In the genomic region with DNA sequence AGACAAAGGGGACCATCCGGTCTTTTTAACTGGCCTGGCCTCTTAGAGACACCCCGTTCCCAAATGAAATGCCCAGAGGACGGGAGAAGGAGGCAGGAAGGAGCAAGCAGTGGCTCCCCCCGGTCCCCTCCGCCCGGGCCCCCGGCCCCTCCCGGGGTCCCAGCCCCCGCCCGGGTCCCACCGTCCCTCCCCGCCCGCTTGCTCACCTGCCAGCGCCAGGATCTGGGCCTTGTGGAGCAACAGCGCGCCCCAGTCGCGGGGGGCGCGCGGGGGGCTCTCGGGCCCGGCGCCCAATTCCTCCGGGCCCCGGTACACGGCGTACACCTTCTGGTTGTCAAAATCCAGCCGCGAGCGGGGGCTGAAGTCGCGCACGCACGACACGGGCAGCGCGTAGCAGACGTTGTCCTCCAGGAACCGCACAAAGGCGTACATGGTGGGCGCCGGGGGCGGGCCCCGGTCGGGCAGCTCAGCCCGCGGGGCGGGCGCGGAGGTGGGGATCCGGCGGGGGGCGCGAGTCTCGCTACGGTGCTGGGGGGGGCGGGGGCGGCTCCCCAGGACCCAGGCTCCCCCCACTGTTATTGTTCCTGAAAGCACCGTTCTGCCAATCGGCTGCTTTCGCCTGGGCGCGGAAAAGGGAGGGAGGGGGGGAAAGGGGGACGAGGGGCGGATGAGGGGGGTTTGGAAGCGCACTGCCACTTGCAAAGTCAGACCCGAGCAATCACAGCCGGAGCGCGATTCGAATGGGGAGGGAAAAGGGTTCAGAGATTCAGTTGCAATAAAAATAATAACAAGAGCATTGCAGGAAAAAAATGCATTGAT, we compare ENCODE assay signal across 9 cellular contexts. TPM values are rescaled to one million over a fixed set of nuclear protein-coding genes. Genes with fewer than 3 reads are reported as not detected.
DNase-seq lines count a peak whose midpoint lies in the region; FAIRE-seq lines count a peak whose summit lies in the region.
"Had no signal": no experiment of that assay in that cellular context is flagged by ENCODE, and none has a peak within 500 bp of the region (broad histone marks: within the 10 kb centered on the region; RNA-seq: fewer than 3 reads in every experiment).

A gene with protein sequence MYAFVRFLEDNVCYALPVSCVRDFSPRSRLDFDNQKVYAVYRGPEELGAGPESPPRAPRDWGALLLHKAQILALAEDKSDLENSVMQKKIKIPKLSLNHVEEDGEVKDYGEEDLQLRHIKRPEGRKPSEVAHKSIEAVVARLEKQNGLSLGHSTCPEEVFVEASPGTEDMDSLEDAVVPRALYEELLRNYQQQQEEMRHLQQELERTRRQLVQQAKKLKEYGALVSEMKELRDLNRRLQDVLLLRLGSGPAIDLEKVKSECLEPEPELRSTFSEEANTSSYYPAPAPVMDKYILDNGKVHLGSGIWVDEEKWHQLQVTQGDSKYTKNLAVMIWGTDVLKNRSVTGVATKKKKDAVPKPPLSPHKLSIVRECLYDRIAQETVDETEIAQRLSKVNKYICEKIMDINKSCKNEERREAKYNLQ (minus strand): TSS at position 492 of the 819 bp plus-strand sequence. CDS start 60 bp downstream, at position 432.

- no peak for FAIRE-seq in RCC 7860 (lab: Jason Lieb, UNC)
- FAIRE-seq: endothelial cell of umbilical vein had no signal

- peak within 1 kb of the TSS; percentile 44 for H3K27ac ChIP-seq in temporal lobe (ENCODE audit: low read depth, low read length)

- peak; percentile 7 for DNase-seq in activated CD4-positive, CD25-positive, alpha-beta regulatory T cell treated with anti-CD3 and anti-CD28 coated beads, Interleukin-2, amount 50 U/mL, for 16 hours (ENCODE audit: low read depth, low spot score)
- DNase-seq in activated CD4-positive, CD25-positive, alpha-beta regulatory T cell treated with anti-CD3 and anti-CD28 coated beads, Interleukin-2, amount 50 U/mL, for 72 hours: no peak
- peak; percentile 31 for DNase-seq in NCI-H526 treated with DMSO at 0.1 percent for 48 hours (lab: John Stamatoyannopoulos, UW)
- DNase-seq in activated T-helper 1 cell treated with Interleukin-2 at 50 U/mL for 16 hours (ENCODE audit: low read depth): peak; percentile 1
- DNase-seq in glomerular visceral epithelial cell (ENCODE audit: extremely low spot score): peak; percentile 53
- DNase-seq in occipital lobe (lab: John Stamatoyannopoulos, UW): peak; percentile 71
- no peak for DNase-seq in RCC 7860 (ENCODE audit: low spot score)

RNA-seq across cellular contexts. Expression of the gene that starts here (rescaled TPM):
- 18.2 TPM for total RNA-seq in occipital lobe
- 12.0 TPM for total RNA-seq in temporal lobe
- total RNA-seq: endothelial cell of umbilical vein had no signal

Comparison
In these comparisons a context has a peak if more than half of its experiments do, and no peak if none do; other contexts are left out.
1. DNase-seq: peak in activated CD4-positive, CD25-positive, alpha-beta regulatory T cell treated with anti-CD3 and anti-CD28 coated beads, Interleukin-2, amount 50 U/mL, for 16 hours (single experiment), NCI-H526 treated with DMSO at 0.1 percent for 48 hours (single experiment), activated T-helper 1 cell treated with Interleukin-2 at 50 U/mL for 16 hours (single experiment), glomerular visceral epithelial cell (single experiment) and occipital lobe (single experiment); none in activated CD4-positive, CD25-positive, alpha-beta regulatory T cell treated with anti-CD3 and anti-CD28 coated beads, Interleukin-2, amount 50 U/mL, for 72 hours (single experiment) and RCC 7860 (single experiment).